In the genomic region with DNA sequence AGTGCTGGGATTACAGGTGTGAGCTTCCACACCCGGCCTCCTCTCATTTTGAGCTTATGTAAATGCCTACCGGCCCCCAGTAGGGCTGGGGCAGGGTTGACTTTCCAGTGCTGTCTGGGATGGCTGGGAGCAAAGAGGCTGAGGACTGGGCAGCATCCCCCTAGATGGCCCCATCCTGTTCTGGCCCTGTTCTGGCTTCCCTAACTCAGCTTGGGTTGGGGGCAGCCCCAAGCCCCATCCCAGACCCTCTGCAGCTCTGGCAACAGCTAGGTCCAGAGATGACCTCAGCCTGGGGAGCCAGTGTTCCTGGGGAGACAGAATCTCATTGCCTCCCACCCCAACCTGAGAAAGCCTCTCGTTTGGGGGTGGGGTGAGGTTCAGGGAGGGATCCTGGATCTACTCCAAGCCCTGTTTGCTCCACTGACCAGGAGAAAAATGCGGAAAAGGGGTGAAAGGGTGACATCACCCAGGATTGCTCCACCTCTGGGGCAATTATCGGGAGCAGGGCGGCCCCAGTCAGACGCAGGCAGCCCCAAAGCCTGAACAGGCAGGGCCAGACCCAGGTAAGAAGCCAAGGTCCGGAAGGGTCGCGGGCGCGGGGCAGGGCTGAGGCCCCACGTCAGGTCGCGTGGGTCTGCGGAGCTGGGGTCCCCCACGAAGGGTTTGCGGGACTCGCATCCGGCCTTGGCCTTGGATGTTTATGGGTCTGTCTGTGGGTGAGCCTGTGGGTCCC, we compare ENCODE assay signal across 8 cellular contexts. TPM values are rescaled to one million over a fixed set of nuclear protein-coding genes. Genes with fewer than 3 reads are reported as not detected.
A peak's percentile ranks its signal among the peaks of the same experiment; 100 is the strongest.
DNase-seq lines count a peak whose midpoint lies in the region; ATAC-seq, FAIRE-seq and TF ChIP-seq lines count a peak whose summit lies in the region.

PNPLA2 (plus strand) TSS at position 519 of the 733 bp plus-strand sequence. CDS start 805 bp downstream, outside the sequence.

- no peak for TF ChIP-seq POLR2A in GM12878 (IDR thresholded peaks at IDR 0.05; ENCODE audit: low read depth, low read length)

- DNase-seq in AG04450 (ENCODE audit: low read depth, low spot score) (no peak), GM12878 (ENCODE audit: low read depth, low spot score) (no peak), keratinocyte (ENCODE audit: low read depth, low spot score) (no peak), NCI-H82 (lab: John Stamatoyannopoulos, UW) (no peak), D341Med (ENCODE audit: low spot score) (no peak)
- DNase-seq in stimulated activated naive B cell treated with anti-CD40 and anti-IgM and Interleukin-4, amounts not matched to agents 10 μg/mL and 1 μg/mL and 100 μg/mL, for 72 hours = no peak

- peak; percentile 1 for ATAC-seq in HG03175 (IDR thresholded peaks at IDR 0.05; ENCODE audit: unreplicated experiment)
- ATAC-seq in GM12878 = no peak
- no peak for ATAC-seq in stimulated activated naive B cell treated with anti-CD40 and anti-IgM and Interleukin-4, amounts not matched to agents 10 μg/mL and 1 μg/mL and 100 μg/mL, for 72 hours (replicated peaks)
- no peak for ATAC-seq in HG03469 (IDR thresholded peaks at IDR 0.05; ENCODE audit: unreplicated experiment)

- RAD21 ChIA-PET in GM12878 (lab: Charles Lee; ENCODE audit: unreplicated experiment) = interaction anchor here (0.8 to 1.9 kb wide), 5 partner anchors 9 to 77 kb away, joined by 3 to 13 read pairs (median 4); partner anchors contain the start of genes PIDD1 and RPLP2

- intact Hi-C loops in GM12878 (cut with micrococcal nuclease; ENCODE audit: unreplicated experiment) = no loop called here

- H4K20me1 ChIP-seq in GM12878 (ENCODE audit: control insufficient read depth, insufficient read depth) (peaks cover 4% of the 10 kb centered on the region), keratinocyte (ENCODE audit: control insufficient read depth, extremely low read depth, insufficient read depth, low read length) (no peaks in the 10 kb centered on the region)

- H3K36me3 ChIP-seq in GM12878 (ENCODE audit: control insufficient read depth in 2 of 2, insufficient read depth in 2 of 2, low read length in 1 of 2) = peaks cover under 1 to 6% of the 10 kb centered on the region in 2 experiments; a peak in 3 of 4 replicates
- H3K36me3 ChIP-seq in keratinocyte (ENCODE audit: control insufficient read depth in 2 of 2, extremely low read depth in 1 of 2, insufficient read depth in 2 of 2, low read length in 2 of 2) = peaks cover 4 to 12% of the 10 kb centered on the region in 2 experiments

- peak within 1 kb of the TSS; percentile 94 for H3K27ac Mint-ChIP-seq in stimulated activated naive B cell treated with anti-CD40 and anti-IgM and Interleukin-4, amounts not matched to agents 10 μg/mL and 1 μg/mL and 100 μg/mL, for 72 hours

- H3K79me2 ChIP-seq in GM12878 (ENCODE audit: control insufficient read depth, insufficient read depth, low read length) (peaks cover 5% of the 10 kb centered on the region), keratinocyte (ENCODE audit: control insufficient read depth, insufficient read depth, low read length) (peaks cover 6% of the 10 kb centered on the region)

- H3K4me1 Mint-ChIP-seq in stimulated activated naive B cell treated with anti-CD40 and anti-IgM and Interleukin-4, amounts not matched to agents 10 μg/mL and 1 μg/mL and 100 μg/mL, for 72 hours = peaks cover 17 to 32% of the 10 kb centered on the region in 2 donors

- no TSS peak for BruUV-seq in GM12878 (replicated peaks; lab: Mats Ljungman, UMichigan)

- H3K27ac ChIP-seq in AG04450 (ENCODE audit: low read depth, low read length) (peak within 1 kb of the TSS; percentile 11), GM12878 (ENCODE audit: control insufficient read depth, insufficient read depth) (peak within 1 kb of the TSS; percentile 73), keratinocyte (ENCODE audit: control insufficient read depth, insufficient read depth, low read length) (peak within 1 kb of the TSS; percentile 76)

- H3K27me3 ChIP-seq in AG04450 (ENCODE audit: control insufficient read depth, insufficient read depth, low read length) (no peaks in the 10 kb centered on the region), GM12878 (replicated peaks in 1 of 2; ENCODE audit: control insufficient read depth in 2 of 2, insufficient read depth in 2 of 2, low read length in 1 of 2) (no peaks in the 10 kb centered on the region), keratinocyte (ENCODE audit: control insufficient read depth, extremely low read depth, insufficient read depth, low read length) (no peaks in the 10 kb centered on the region)

- H2AFZ ChIP-seq in GM12878 (ENCODE audit: control insufficient read depth, low read depth, low read length) (peak within 1 kb of the TSS; percentile 72), keratinocyte (ENCODE audit: control insufficient read depth, low read length) (peak within 1 kb of the TSS; percentile 73)

- peak within 1 kb of the TSS; percentile 83 for H3K4me2 ChIP-seq in GM12878 (ENCODE audit: control insufficient read depth, insufficient read depth)
- H3K4me2 ChIP-seq in keratinocyte (ENCODE audit: control insufficient read depth, extremely low read depth, insufficient read depth, low read depth, low read length) = peak within 1 kb of the TSS; percentile 84

- H3K9ac ChIP-seq in GM12878 (ENCODE audit: control insufficient read depth, insufficient read depth, low read length) (peak within 1 kb of the TSS; percentile 82), keratinocyte (ENCODE audit: control insufficient read depth, extremely low read depth, insufficient read depth, low read length) (peak within 1 kb of the TSS; percentile 81)

- FAIRE-seq in GM12878 (lab: Jason Lieb, UNC) (no peak), keratinocyte (lab: Jason Lieb, UNC) (no peak)

- H3K4me3 ChIP-seq in AG04450 (ENCODE audit: low read depth, low read length) (peak within 1 kb of the TSS; percentile 78), GM12878 (peak within 1 kb of the TSS; percentile 82), keratinocyte (ENCODE audit: control insufficient read depth in 2 of 3, extremely low read depth in 1 of 3, insufficient read depth in 2 of 3, low read depth in 1 of 3, low read length in 3 of 3) (peak within 1 kb of the TSS; percentile 71 to 78 (median 75))

- no peak for TF ChIP-seq EP300 in GM12878 (IDR thresholded peaks at IDR 0.05; ENCODE audit: borderline replicate concordance in 1 of 2, control insufficient read depth in 1 of 2, low read depth in 2 of 2, low read length in 2 of 2)

- CTCF ChIA-PET in AG04450 (lab: Charles Lee) (interaction anchor here (0.7 to 1.2 kb wide), 2 partner anchors 19 to 58 kb away, joined by 3 to 6 read pairs; no protein-coding TSS in a partner anchor), GM12878 (lab: Yijun Ruan, JAX) (interaction anchor here (1.2 to 1.3 kb wide), 2 partner anchors 8 to 24 kb away, joined by 4 read pairs; partner anchors contain the start of genes POLR2L and TSPAN4)

- POLR2A ChIA-PET in AG04450 (lab: Yijun Ruan, JAX) = interaction anchor here (0.6 to 3.3 kb wide), 13 partner anchors 8 to 747 kb away, joined by 3 to 31 read pairs (median 8); partner anchors contain the start of genes CD151, RPLP2 and TSPAN4
- POLR2A ChIA-PET in GM12878 (lab: Charles Lee) = interaction anchor here (0.6 to 4.3 kb wide), 13 partner anchors 8 to 203 kb away, joined by 3 to 33 read pairs (median 7); partner anchors contain the start of genes CD151, CRACR2B, IRF7 and PIDD1

- SMC1A ChIA-PET in GM12878 (lab: Charles Lee; ENCODE audit: uncharacterized antibody, unreplicated experiment) = interaction anchor here (0.8 to 1.7 kb wide), 2 partner anchors 8 to 10 kb away, joined by 4 to 5 read pairs; partner anchors contain the start of gene RPLP2

- no peaks in the 10 kb centered on the region for H3K9me3 Mint-ChIP-seq in stimulated activated naive B cell treated with anti-CD40 and anti-IgM and Interleukin-4, amounts not matched to agents 10 μg/mL and 1 μg/mL and 100 μg/mL, for 72 hours

- in situ Hi-C loops in GM12878 (cut with MboI) = loop anchor here (25.0 kb wide), 1 partner anchor 1569 kb away; the partner anchor contains the start of gene CD81

- H3K27me3 Mint-ChIP-seq in stimulated activated naive B cell treated with anti-CD40 and anti-IgM and Interleukin-4, amounts not matched to agents 10 μg/mL and 1 μg/mL and 100 μg/mL, for 72 hours = no peaks in the 10 kb centered on the region

- H3K4me3 Mint-ChIP-seq in stimulated activated naive B cell treated with anti-CD40 and anti-IgM and Interleukin-4, amounts not matched to agents 10 μg/mL and 1 μg/mL and 100 μg/mL, for 72 hours = peak within 1 kb of the TSS; percentile 85 to 87

- WGBS in GM12878 (ENCODE audit: insufficient coverage, insufficient replicate concordance, low lambda C conversion rate, missing lambda C conversion rate) = 35% methylated on average over 20 of the region's 20 CpGs

- H3K9me1 ChIP-seq in keratinocyte (ENCODE audit: control insufficient read depth, extremely low read depth, insufficient read depth, low read length) = peaks cover 7% of the 10 kb centered on the region

- no peaks in the 10 kb centered on the region; the same call in 1 of the 2 replicates for H3K9me3 ChIP-seq in AG04450 (ENCODE audit: control insufficient read depth, insufficient read depth, low read length)
- H3K9me3 ChIP-seq in GM12878 (replicated peaks; ENCODE audit: control insufficient read depth, insufficient read depth, low read length) = no peaks in the 10 kb centered on the region
- no peaks in the 10 kb centered on the region for H3K9me3 ChIP-seq in keratinocyte (ENCODE audit: control insufficient read depth, low read depth, low read length)

- TF ChIP-seq RAD21 in GM12878 (IDR thresholded peaks at IDR 0.05; ENCODE audit: insufficient read depth, low read depth, low read length) = no peak

- H3K4me1 ChIP-seq in GM12878 (ENCODE audit: control insufficient read depth, insufficient read depth, low read length) (no peaks in the 10 kb centered on the region; the same call in 1 of the 2 replicates), keratinocyte (ENCODE audit: control insufficient read depth, extremely low read depth, insufficient read depth, low read length) (peaks cover 25% of the 10 kb centered on the region)

- dilution Hi-C loops in keratinocyte (cut with MboI; ENCODE audit: extremely low pct_ligation_motif_present, low sequenced_read_pairs) = no loop called here

- TF ChIP-seq CTCF in AG04450 (IDR thresholded peaks at IDR 0.05; ENCODE audit: low read depth, low read length) (no peak), GM12878 (IDR thresholded peaks at IDR 0.05 in 2 of 3, conservative IDR thresholded peaks at IDR 0.05 in 1 of 3; ENCODE audit: control insufficient read depth in 2 of 3, extremely low read depth in 1 of 3, insufficient read depth in 1 of 3, low read depth in 3 of 3, low read length in 3 of 3) (no peak), keratinocyte (optimal IDR thresholded peaks at IDR 0.05 in 1 of 3, IDR thresholded peaks at IDR 0.05 in 1 of 3, conservative IDR thresholded peaks at IDR 0.05 in 1 of 3; ENCODE audit: extremely low read depth in 1 of 3, insufficient read depth in 2 of 3, low read length in 3 of 3) (no peak)

- H3K36me3 Mint-ChIP-seq in stimulated activated naive B cell treated with anti-CD40 and anti-IgM and Interleukin-4, amounts not matched to agents 10 μg/mL and 1 μg/mL and 100 μg/mL, for 72 hours = peaks cover 16% of the 10 kb centered on the region in 2 donors

RNA-seq across cellular contexts. Expression of gene PNPLA2, which starts in this region (rescaled TPM):
- polyA plus RNA-seq in AG04450 (2011; rRNA removed) (17.3 and 29.3 TPM in 2 replicates), GM12878 (2011; rRNA removed) (1.7 and 5.1 TPM in 2 replicates), GM12878 (2014; fragmentation: Illumina TruSeq; extraction: Trizol) (1.5 and 6.4 TPM in 2 replicates), GM12878 (2014; fragmentation: Nextera tagmentation; extraction: Ambion mirVana) (under 1 TPM; 0.19 to 0.62 TPM), GM12878 (2014; rRNA removed) (18.3 and 26.5 TPM in 2 replicates), GM12878 (2016; fragmentation: Nextera tagmentation; extraction: Ambion mirVana) (10 to 100 TPM; 15.5 to 16.1 TPM), keratinocyte (5.3 to 14.3 TPM (median 10.2 TPM) in 3 replicates)
- 31.5 and 47.7 TPM in 2 replicates for polyA minus RNA-seq in AG04450 (2011; rRNA and poly(A)+ RNA removed)
- total RNA-seq in GM12878 (2013; cell fraction: nucleolus; rRNA removed) = 29.4 and 31.7 TPM in 2 replicates
- total RNA-seq in GM12878 (2014; rRNA removed) (9.3 and 9.8 TPM in 2 replicates), GM12878 (2014; rRNA removed; fragmentation: Illumina TruSeq; extraction: Trizol) (2.5 and 4.2 TPM in 2 replicates), GM12878 (2021) (33.4 and 34.0 TPM in 2 replicates)
- 10.9 TPM for polyA plus RNA-seq in GM12878 (2011; ENCODE audit: low read depth)
- 6.0 and 8.6 TPM in 2 replicates for polyA plus RNA-seq in GM12878 (2011; cell fraction: cytosol; rRNA removed)
- polyA plus RNA-seq in GM12878 (2011; cell fraction: nucleus; rRNA removed) = 225 and 234 TPM in 2 replicates
- polyA plus RNA-seq in GM12878 (2012) = 29.5 and 33.5 TPM in 2 replicates
- polyA minus RNA-seq in GM12878 (2011; rRNA and poly(A)+ RNA removed) = 9.9 and 21.7 TPM in 2 replicates
- 7.4 and 10.4 TPM in 2 replicates for polyA minus RNA-seq in GM12878 (2011; cell fraction: cytosol; rRNA and poly(A)+ RNA removed)
- polyA minus RNA-seq in GM12878 (2011; cell fraction: nucleus; rRNA and poly(A)+ RNA removed) = 51.3 and 63.1 TPM in 2 replicates
- polyA plus RNA-seq in keratinocyte (2011; ENCODE audit: low read depth) = 7.8 TPM
- polyA plus RNA-seq in keratinocyte (2011; cell fraction: cytosol; rRNA removed) = 7.5 and 14.2 TPM in 2 replicates
- 62.4 and 82.8 TPM in 2 replicates for polyA plus RNA-seq in keratinocyte (2011; cell fraction: nucleus; rRNA removed)
- 23.7 and 65.0 TPM in 2 replicates for polyA plus RNA-seq in keratinocyte (2012; ENCODE audit: low replicate concordance)
- polyA minus RNA-seq in keratinocyte = 14.7 to 28.3 TPM (median 22.9 TPM) in 3 replicates
- polyA minus RNA-seq in keratinocyte (2011; cell fraction: cytosol; rRNA and poly(A)+ RNA removed) = 16.7 TPM
- polyA minus RNA-seq in keratinocyte (2011; cell fraction: nucleus; rRNA and poly(A)+ RNA removed) = 29.9 and 33.8 TPM in 2 replicates

Comparison
In these comparisons a context has a peak if more than half of its experiments do, and no peak if none do; other contexts are left out.
1. H3K27ac ChIP-seq: peak in every context shown above with its lines; median percentile 76 in keratinocyte; 73 in GM12878; 11 in AG04450.